Comparison of ENCODE assay signal across 1 cellular context in the genomic region with DNA sequence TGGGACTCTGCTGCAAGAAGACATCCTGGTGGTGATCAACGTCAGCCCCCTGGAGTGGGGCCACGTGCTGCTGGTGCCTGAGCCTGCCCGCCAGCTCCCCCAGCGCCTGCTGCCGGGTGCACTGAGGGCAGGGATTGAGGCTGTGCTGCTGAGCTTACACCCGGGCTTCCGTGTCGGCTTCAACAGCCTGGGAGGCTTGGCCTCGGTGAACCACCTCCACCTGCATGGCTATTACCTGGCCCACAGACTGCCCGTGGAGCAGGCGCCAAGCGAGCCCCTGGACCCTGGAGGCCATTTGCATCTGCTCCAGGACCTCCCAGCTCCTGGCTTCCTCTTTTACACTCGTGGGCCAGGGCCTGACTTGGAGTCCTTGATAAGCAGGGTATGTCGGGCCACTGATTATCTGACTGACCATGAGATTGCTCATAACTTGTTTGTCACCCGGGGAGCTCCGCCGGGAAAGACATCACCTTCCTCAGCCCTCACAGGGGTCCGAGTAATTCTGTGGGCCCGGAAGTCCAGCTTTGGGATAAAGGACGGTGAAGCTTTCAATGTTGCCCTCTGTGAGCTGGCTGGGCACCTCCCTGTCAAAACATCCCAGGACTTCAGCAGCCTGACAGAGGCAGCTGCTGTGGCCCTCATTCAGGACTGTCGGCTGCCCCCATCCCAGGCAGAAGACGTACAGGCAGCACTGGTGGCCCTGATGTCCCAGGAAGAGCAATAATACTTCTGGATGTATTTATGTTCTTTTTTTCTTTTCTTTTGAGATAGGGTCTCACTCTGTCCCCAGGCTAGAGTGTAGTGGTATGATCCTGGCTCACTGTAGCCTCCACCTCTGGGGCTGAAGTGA.
TF ChIP-seq lines count a peak whose summit lies in the region.

No MANE protein-coding gene starts in this region.

TF ChIP-seq in H1, 55 proteins besides CTCF, POLR2A, EP300 and RAD21:
- no peak for TF ChIP-seq BCL11A (IDR thresholded peaks at IDR 0.05; ENCODE audit: low read depth in 2 of 2, low read length in 2 of 2)
- TF ChIP-seq YY1 (IDR thresholded peaks at IDR 0.05; ENCODE audit: low read depth, low read length): no peak
- no peak for TF ChIP-seq SIRT6 (IDR thresholded peaks at IDR 0.05; ENCODE audit: low read length)
- no peak for TF ChIP-seq CHD2 (IDR thresholded peaks at IDR 0.05; ENCODE audit: low read length)
- TF ChIP-seq, protein P1, sequence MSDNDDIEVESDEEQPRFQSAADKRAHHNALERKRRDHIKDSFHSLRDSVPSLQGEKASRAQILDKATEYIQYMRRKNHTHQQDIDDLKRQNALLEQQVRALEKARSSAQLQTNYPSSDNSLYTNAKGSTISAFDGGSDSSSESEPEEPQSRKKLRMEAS (IDR thresholded peaks at IDR 0.05): no peak
- TF ChIP-seq, protein P2, sequence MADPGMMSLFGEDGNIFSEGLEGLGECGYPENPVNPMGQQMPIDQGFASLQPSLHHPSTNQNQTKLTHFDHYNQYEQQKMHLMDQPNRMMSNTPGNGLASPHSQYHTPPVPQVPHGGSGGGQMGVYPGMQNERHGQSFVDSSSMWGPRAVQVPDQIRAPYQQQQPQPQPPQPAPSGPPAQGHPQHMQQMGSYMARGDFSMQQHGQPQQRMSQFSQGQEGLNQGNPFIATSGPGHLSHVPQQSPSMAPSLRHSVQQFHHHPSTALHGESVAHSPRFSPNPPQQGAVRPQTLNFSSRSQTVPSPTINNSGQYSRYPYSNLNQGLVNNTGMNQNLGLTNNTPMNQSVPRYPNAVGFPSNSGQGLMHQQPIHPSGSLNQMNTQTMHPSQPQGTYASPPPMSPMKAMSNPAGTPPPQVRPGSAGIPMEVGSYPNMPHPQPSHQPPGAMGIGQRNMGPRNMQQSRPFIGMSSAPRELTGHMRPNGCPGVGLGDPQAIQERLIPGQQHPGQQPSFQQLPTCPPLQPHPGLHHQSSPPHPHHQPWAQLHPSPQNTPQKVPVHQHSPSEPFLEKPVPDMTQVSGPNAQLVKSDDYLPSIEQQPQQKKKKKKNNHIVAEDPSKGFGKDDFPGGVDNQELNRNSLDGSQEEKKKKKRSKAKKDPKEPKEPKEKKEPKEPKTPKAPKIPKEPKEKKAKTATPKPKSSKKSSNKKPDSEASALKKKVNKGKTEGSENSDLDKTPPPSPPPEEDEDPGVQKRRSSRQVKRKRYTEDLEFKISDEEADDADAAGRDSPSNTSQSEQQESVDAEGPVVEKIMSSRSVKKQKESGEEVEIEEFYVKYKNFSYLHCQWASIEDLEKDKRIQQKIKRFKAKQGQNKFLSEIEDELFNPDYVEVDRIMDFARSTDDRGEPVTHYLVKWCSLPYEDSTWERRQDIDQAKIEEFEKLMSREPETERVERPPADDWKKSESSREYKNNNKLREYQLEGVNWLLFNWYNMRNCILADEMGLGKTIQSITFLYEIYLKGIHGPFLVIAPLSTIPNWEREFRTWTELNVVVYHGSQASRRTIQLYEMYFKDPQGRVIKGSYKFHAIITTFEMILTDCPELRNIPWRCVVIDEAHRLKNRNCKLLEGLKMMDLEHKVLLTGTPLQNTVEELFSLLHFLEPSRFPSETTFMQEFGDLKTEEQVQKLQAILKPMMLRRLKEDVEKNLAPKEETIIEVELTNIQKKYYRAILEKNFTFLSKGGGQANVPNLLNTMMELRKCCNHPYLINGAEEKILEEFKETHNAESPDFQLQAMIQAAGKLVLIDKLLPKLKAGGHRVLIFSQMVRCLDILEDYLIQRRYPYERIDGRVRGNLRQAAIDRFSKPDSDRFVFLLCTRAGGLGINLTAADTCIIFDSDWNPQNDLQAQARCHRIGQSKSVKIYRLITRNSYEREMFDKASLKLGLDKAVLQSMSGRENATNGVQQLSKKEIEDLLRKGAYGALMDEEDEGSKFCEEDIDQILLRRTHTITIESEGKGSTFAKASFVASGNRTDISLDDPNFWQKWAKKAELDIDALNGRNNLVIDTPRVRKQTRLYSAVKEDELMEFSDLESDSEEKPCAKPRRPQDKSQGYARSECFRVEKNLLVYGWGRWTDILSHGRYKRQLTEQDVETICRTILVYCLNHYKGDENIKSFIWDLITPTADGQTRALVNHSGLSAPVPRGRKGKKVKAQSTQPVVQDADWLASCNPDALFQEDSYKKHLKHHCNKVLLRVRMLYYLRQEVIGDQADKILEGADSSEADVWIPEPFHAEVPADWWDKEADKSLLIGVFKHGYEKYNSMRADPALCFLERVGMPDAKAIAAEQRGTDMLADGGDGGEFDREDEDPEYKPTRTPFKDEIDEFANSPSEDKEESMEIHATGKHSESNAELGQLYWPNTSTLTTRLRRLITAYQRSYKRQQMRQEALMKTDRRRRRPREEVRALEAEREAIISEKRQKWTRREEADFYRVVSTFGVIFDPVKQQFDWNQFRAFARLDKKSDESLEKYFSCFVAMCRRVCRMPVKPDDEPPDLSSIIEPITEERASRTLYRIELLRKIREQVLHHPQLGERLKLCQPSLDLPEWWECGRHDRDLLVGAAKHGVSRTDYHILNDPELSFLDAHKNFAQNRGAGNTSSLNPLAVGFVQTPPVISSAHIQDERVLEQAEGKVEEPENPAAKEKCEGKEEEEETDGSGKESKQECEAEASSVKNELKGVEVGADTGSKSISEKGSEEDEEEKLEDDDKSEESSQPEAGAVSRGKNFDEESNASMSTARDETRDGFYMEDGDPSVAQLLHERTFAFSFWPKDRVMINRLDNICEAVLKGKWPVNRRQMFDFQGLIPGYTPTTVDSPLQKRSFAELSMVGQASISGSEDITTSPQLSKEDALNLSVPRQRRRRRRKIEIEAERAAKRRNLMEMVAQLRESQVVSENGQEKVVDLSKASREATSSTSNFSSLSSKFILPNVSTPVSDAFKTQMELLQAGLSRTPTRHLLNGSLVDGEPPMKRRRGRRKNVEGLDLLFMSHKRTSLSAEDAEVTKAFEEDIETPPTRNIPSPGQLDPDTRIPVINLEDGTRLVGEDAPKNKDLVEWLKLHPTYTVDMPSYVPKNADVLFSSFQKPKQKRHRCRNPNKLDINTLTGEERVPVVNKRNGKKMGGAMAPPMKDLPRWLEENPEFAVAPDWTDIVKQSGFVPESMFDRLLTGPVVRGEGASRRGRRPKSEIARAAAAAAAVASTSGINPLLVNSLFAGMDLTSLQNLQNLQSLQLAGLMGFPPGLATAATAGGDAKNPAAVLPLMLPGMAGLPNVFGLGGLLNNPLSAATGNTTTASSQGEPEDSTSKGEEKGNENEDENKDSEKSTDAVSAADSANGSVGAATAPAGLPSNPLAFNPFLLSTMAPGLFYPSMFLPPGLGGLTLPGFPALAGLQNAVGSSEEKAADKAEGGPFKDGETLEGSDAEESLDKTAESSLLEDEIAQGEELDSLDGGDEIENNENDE (IDR thresholded peaks at IDR 0.05; ENCODE audit: insufficient replicate concordance, low read length): no peak
- TF ChIP-seq CBX5 (IDR thresholded peaks at IDR 0.05; ENCODE audit: low read depth, low read length): no peak
- TF ChIP-seq RXRA (IDR thresholded peaks at IDR 0.05; ENCODE audit: insufficient read depth, low read depth, low read length): no peak
- TF ChIP-seq SIN3A (conservative IDR thresholded peaks at IDR 0.05 in 1 of 2, IDR thresholded peaks at IDR 0.05 in 1 of 2; ENCODE audit: low read depth in 1 of 2, low read length in 2 of 2): no peak
- TF ChIP-seq CHD1 (IDR thresholded peaks at IDR 0.05; ENCODE audit: low read depth, low read length): no peak
- no peak for TF ChIP-seq RFX5 (IDR thresholded peaks at IDR 0.05; ENCODE audit: borderline replicate concordance, low read depth, low read length)
- TF ChIP-seq FOSL1 (IDR thresholded peaks at IDR 0.05; ENCODE audit: insufficient read depth, low read depth, low read length): no peak
- no peak for TF ChIP-seq MAFK (IDR thresholded peaks at IDR 0.05; ENCODE audit: low read depth, low read length)
